ENCODE assay signal across 14 cellular contexts in genomic region chr1:59431566-59432294, GRCh38.
DNase-seq lines count a peak whose midpoint lies in the region; ATAC-seq and TF ChIP-seq lines count a peak whose summit lies in the region.
"Had no signal": no experiment of that assay in that cellular context is flagged by ENCODE, and none has a peak within 500 bp of the region (broad histone marks: within the 10 kb centered on the region; RNA-seq: fewer than 3 reads in every experiment).

No MANE protein-coding gene starts in this region.

- TF ChIP-seq POLR2A in right lobe of liver (IDR thresholded peaks at IDR 0.05) = no peak

- H3K27ac Mint-ChIP-seq in activated naive CD8-positive, alpha-beta T cell treated with anti-CD3 and anti-CD28 coated beads, Interleukin-2, amount 50 U/mL, for 24 hours = peak overlapping the region; percentile 92
- H3K27ac Mint-ChIP-seq in glutamatergic neuron (ENCODE audit: unreplicated experiment) = no peak overlapping the region
- no peak overlapping the region for H3K27ac Mint-ChIP-seq in activated CD4-positive, alpha-beta T cell treated with anti-CD3 and anti-CD28 coated beads, Interleukin-2, amount 10 ng/mL, durations not matched to agents 7 days and 5 days

- H3K36me3 Mint-ChIP-seq in activated naive CD8-positive, alpha-beta T cell treated with anti-CD3 and anti-CD28 coated beads, Interleukin-2, amount 50 U/mL, for 24 hours (ENCODE audit: low read depth) = no peaks in the 10 kb centered on the region
- no peaks in the 10 kb centered on the region for H3K36me3 Mint-ChIP-seq in glutamatergic neuron (ENCODE audit: unreplicated experiment)
- no peaks in the 10 kb centered on the region for H3K36me3 Mint-ChIP-seq in activated CD4-positive, alpha-beta T cell treated with anti-CD3 and anti-CD28 coated beads, Interleukin-2, amount 10 ng/mL, durations not matched to agents 7 days and 5 days (ENCODE audit: low read depth)

- H3K36me3 ChIP-seq in right lobe of liver = no peaks in the 10 kb centered on the region
- H3K36me3 ChIP-seq: HAP-1 had no signal

- H3K4me1 Mint-ChIP-seq in activated naive CD8-positive, alpha-beta T cell treated with anti-CD3 and anti-CD28 coated beads, Interleukin-2, amount 50 U/mL, for 24 hours = peaks cover 40% of the 10 kb centered on the region
- peaks cover 10% of the 10 kb centered on the region for H3K4me1 Mint-ChIP-seq in glutamatergic neuron (ENCODE audit: low read depth, unreplicated experiment)
- peaks cover 2% of the 10 kb centered on the region for H3K4me1 Mint-ChIP-seq in activated CD4-positive, alpha-beta T cell treated with anti-CD3 and anti-CD28 coated beads, Interleukin-2, amount 10 ng/mL, durations not matched to agents 7 days and 5 days
- H3K4me1 Mint-ChIP-seq: CD8-positive, alpha-beta memory T cell had no signal

- no peaks in the 10 kb centered on the region for H3K27me3 ChIP-seq in right lobe of liver

- WGBS in right lobe of liver (ENCODE audit: insufficient coverage, low coverage, low lambda C conversion rate, missing lambda C conversion rate) = 72% methylated on average over 3 of the region's 3 CpGs

- no peak overlapping the region for H3K4me3 ChIP-seq in AG09309 (ENCODE audit: control insufficient read depth, low read depth, low read length)
- H3K4me3 ChIP-seq in right lobe of liver = no peak overlapping the region
- H3K4me3 ChIP-seq: HAP-1 had no signal

- H3K4me3 Mint-ChIP-seq in activated naive CD8-positive, alpha-beta T cell treated with anti-CD3 and anti-CD28 coated beads, Interleukin-2, amount 50 U/mL, for 24 hours = no peak overlapping the region
- no peak overlapping the region for H3K4me3 Mint-ChIP-seq in glutamatergic neuron (ENCODE audit: unreplicated experiment)
- no peak overlapping the region for H3K4me3 Mint-ChIP-seq in activated CD4-positive, alpha-beta T cell treated with anti-CD3 and anti-CD28 coated beads, Interleukin-2, amount 10 ng/mL, durations not matched to agents 7 days and 5 days
- H3K4me3 Mint-ChIP-seq: CD8-positive, alpha-beta memory T cell had no signal

- CTCF ChIA-PET in activated CD4-positive, alpha-beta T cell treated with anti-CD3 and anti-CD28 coated beads, Interleukin-2, amount 10 ng/mL, durations not matched to agents 7 days and 5 days (lab: Charles Lee) = interaction anchor here (1.2 kb wide), 1 partner anchor 9 kb away, joined by 3 read pairs; no protein-coding TSS in a partner anchor

- H3K27ac ChIP-seq in right lobe of liver = peak overlapping the region; percentile 58 to 92 (median 71)

- H3K27me3 Mint-ChIP-seq in activated naive CD8-positive, alpha-beta T cell treated with anti-CD3 and anti-CD28 coated beads, Interleukin-2, amount 50 U/mL, for 24 hours = no peaks in the 10 kb centered on the region
- H3K27me3 Mint-ChIP-seq in glutamatergic neuron (ENCODE audit: unreplicated experiment) = peaks cover 2% of the 10 kb centered on the region
- H3K27me3 Mint-ChIP-seq in activated CD4-positive, alpha-beta T cell treated with anti-CD3 and anti-CD28 coated beads, Interleukin-2, amount 10 ng/mL, durations not matched to agents 7 days and 5 days = no peaks in the 10 kb centered on the region
- H3K27me3 Mint-ChIP-seq: CD8-positive, alpha-beta memory T cell had no signal

- H3K9me3 ChIP-seq in right lobe of liver = no peaks in the 10 kb centered on the region
- H3K9me3 ChIP-seq: HAP-1 had no signal

- no peak for ATAC-seq in activated naive CD8-positive, alpha-beta T cell treated with anti-CD3 and anti-CD28 coated beads, Interleukin-2, amount 50 U/mL, for 24 hours
- ATAC-seq in right lobe of liver (peak in 1 of 4 donors; percentile 66), GM21360 (IDR thresholded peaks at IDR 0.05; ENCODE audit: unreplicated experiment) (no peak)

- intact Hi-C loops in right lobe of liver (cut with DNase I) = no loop called here

- no peaks in the 10 kb centered on the region for H3K9me3 Mint-ChIP-seq in activated naive CD8-positive, alpha-beta T cell treated with anti-CD3 and anti-CD28 coated beads, Interleukin-2, amount 50 U/mL, for 24 hours
- peaks cover 4% of the 10 kb centered on the region for H3K9me3 Mint-ChIP-seq in glutamatergic neuron (ENCODE audit: unreplicated experiment)
- no peaks in the 10 kb centered on the region for H3K9me3 Mint-ChIP-seq in activated CD4-positive, alpha-beta T cell treated with anti-CD3 and anti-CD28 coated beads, Interleukin-2, amount 10 ng/mL, durations not matched to agents 7 days and 5 days
- H3K9me3 Mint-ChIP-seq: CD8-positive, alpha-beta memory T cell had no signal

- no peak for DNase-seq in AG09309 (ENCODE audit: low read depth)
- peak; percentile 43 for DNase-seq in HK-2 (ENCODE audit: unreplicated experiment)
- no peak for DNase-seq in activated naive CD8-positive, alpha-beta T cell treated with anti-CD3 and anti-CD28 coated beads, Interleukin-2, amount 50 U/mL, for 24 hours
- no peak for DNase-seq in right lobe of liver
- no peak for DNase-seq in NCI-H2171 treated with DMSO at 0.1 percent for 48 hours (lab: John Stamatoyannopoulos, UW)
- no peak for DNase-seq in glutamatergic neuron
- no peak for DNase-seq in activated CD4-positive, alpha-beta T cell treated with anti-CD3 and anti-CD28 coated beads, Interleukin-2, amount 10 ng/mL, durations not matched to agents 7 days and 5 days
- DNase-seq: activated CD4-positive, alpha-beta T cell treated with anti-CD3 and anti-CD28 coated beads for 1 hour; CD8-positive, alpha-beta memory T cell; islet precursor cell; MV-4-11; NCI-H2227 treated with DMSO at 0.1 percent for 48 hours had no signal

- peaks cover 0 to 47% (median 8%) of the 10 kb centered on the region in 4 donors for H3K4me1 ChIP-seq in right lobe of liver
- H3K4me1 ChIP-seq: HAP-1 had no signal

- TF ChIP-seq CTCF in AG09309 (IDR thresholded peaks at IDR 0.05; ENCODE audit: control insufficient read depth, insufficient read depth, low read depth, low read length, missing control alignments) (peak; percentile 14), right lobe of liver (IDR thresholded peaks at IDR 0.05) (no peak), glutamatergic neuron (IDR thresholded peaks at IDR 0.05; ENCODE audit: partially characterized antibody, unreplicated experiment) (no peak)

- POLR2A ChIA-PET in activated CD4-positive, alpha-beta T cell treated with anti-CD3 and anti-CD28 coated beads, Interleukin-2, amount 10 ng/mL, durations not matched to agents 7 days and 5 days (lab: Charles Lee) = no interaction called here
